ENCODE assay signal across 9 cellular contexts in the genomic region with DNA sequence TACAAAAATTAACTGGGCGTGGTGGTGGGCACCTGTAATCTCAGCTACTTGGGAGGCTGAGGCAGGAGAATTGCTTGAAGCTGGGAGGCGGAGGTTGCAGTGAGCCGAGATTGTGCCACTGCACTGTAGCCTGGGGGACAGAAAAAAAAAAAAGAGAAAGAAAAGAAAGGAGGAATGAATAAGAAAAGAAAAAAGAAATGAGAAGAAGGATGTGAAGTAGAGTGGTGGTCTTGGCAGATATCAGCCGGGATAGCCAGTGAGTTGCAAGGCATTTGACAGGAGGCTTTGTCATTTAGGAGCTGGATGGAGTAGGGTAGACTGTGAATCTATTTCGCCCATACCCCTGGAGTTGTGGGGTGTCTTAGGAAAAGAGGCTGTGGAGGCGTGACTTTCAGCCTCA. TPM values are rescaled to one million over a fixed set of nuclear protein-coding genes. Genes with fewer than 3 reads are reported as not detected.
DNase-seq lines count a peak whose midpoint lies in the region; ATAC-seq and TF ChIP-seq lines count a peak whose summit lies in the region.
"Not testable (repeated sequence)": the region's sequence is repeated elsewhere in the genome, so short reads cannot be mapped to it uniquely, and the experiment has no call there.
"Had no signal": no experiment of that assay in that cellular context is flagged by ENCODE, and none has a peak within 500 bp of the region (broad histone marks: within the 10 kb centered on the region; RNA-seq: fewer than 3 reads in every experiment).

No MANE protein-coding gene starts in this region.

- H3K4me1 Mint-ChIP-seq in CD8-positive, alpha-beta T cell (ENCODE audit: low read depth) = peaks cover 49% of the 10 kb centered on the region
- peaks cover 71% of the 10 kb centered on the region for H3K4me1 Mint-ChIP-seq in activated CD4-positive, alpha-beta memory T cell treated with anti-CD3 and anti-CD28 coated beads, Interleukin-2, amount 10 ng/mL, durations not matched to agents 7 days and 5 days
- peaks cover 58 to 61% of the 10 kb centered on the region in 2 donors for H3K4me1 Mint-ChIP-seq in effector memory CD8-positive, alpha-beta T cell (ENCODE audit: low read depth in 2 of 2)
- H3K4me1 Mint-ChIP-seq in neural crest cell = peaks cover 24% of the 10 kb centered on the region

- not testable (repeated sequence) for ATAC-seq in CD8-positive, alpha-beta T cell; PC-3; activated naive CD4-positive, alpha-beta T cell treated with anti-CD3 and anti-CD28 coated beads, Interleukin-2, amount 50 U/mL, for 72 hours; effector memory CD8-positive, alpha-beta T cell (replicated peaks)

- H3K27me3 ChIP-seq in CD8-positive, alpha-beta T cell (ENCODE audit: insufficient read depth, low read length); HL-60 (ENCODE audit: insufficient read depth, poor library complexity, severe bottlenecking); PC-3 (ENCODE audit: low read length): not testable (repeated sequence)

- H3K9ac ChIP-seq in PC-3 (ENCODE audit: low read length) = not testable (repeated sequence)

- H2AFZ ChIP-seq in PC-3 (ENCODE audit: low read length) = peak overlapping the region; percentile 46; the same call in 1 of the 2 replicates

- not testable (repeated sequence) for H3K9me3 ChIP-seq in CD8-positive, alpha-beta T cell (ENCODE audit: low read length); PC-3 (ENCODE audit: low read length)

- H3K27ac ChIP-seq in CD8-positive, alpha-beta T cell (ENCODE audit: low read depth, low read length); PC-3 (ENCODE audit: low read length): not testable (repeated sequence)
- H3K27ac ChIP-seq in HL-60 (replicated peaks) = peak overlapping the region; percentile 67

- TF ChIP-seq CTCF in CD8-positive, alpha-beta T cell (IDR thresholded peaks at IDR 0.05); HL-60 (IDR thresholded peaks at IDR 0.05; ENCODE audit: insufficient read depth, low read length); PC-3 (conservative IDR thresholded peaks at IDR 0.05; ENCODE audit: low read depth, low read length); neural crest cell (conservative IDR thresholded peaks at IDR 0.05): not testable (repeated sequence)

- not testable (repeated sequence) for DNase-seq in CD8-positive, alpha-beta T cell; HL-60 (ENCODE audit: low read depth in 1 of 2, low spot score in 1 of 2); PC-3; activated CD4-positive, alpha-beta memory T cell treated with anti-CD3 and anti-CD28 coated beads, Interleukin-2, amount 10 ng/mL, durations not matched to agents 7 days and 5 days; activated naive CD4-positive, alpha-beta T cell treated with anti-CD3 and anti-CD28 coated beads, Interleukin-2, amount 50 U/mL, for 72 hours (ENCODE audit: low spot score in 2 of 2); effector memory CD8-positive, alpha-beta T cell; neural crest cell (ENCODE audit: low read depth, low spot score)

- H3K79me2 ChIP-seq in PC-3 (ENCODE audit: low read length) = not testable (repeated sequence)

- CTCF ChIA-PET in CD8-positive, alpha-beta T cell (lab: Charles Lee) = interaction anchor here (1.1 to 1.3 kb wide), 3 partner anchors 10 to 43 kb away, joined by 3 to 4 read pairs (median 3); no protein-coding TSS in a partner anchor
- CTCF ChIA-PET in PC-3 (lab: Charles Lee) = interaction anchor here (0.9 kb wide), 1 partner anchor 62 kb away, joined by 5 read pairs; no protein-coding TSS in a partner anchor
- CTCF ChIA-PET in activated CD4-positive, alpha-beta memory T cell treated with anti-CD3 and anti-CD28 coated beads, Interleukin-2, amount 10 ng/mL, durations not matched to agents 7 days and 5 days (lab: Charles Lee) = interaction anchor here (1.1 to 1.6 kb wide), 4 partner anchors 13 to 189 kb away, joined by 3 to 12 read pairs (median 4); partner anchors contain the start of gene GPR108

- not testable (repeated sequence) for H3F3A ChIP-seq in PC-3 (ENCODE audit: low read length, unreplicated experiment)

- H3K4me3 Mint-ChIP-seq in CD8-positive, alpha-beta T cell = peak overlapping the region; percentile 50
- peak overlapping the region; percentile 66 for H3K4me3 Mint-ChIP-seq in activated CD4-positive, alpha-beta memory T cell treated with anti-CD3 and anti-CD28 coated beads, Interleukin-2, amount 10 ng/mL, durations not matched to agents 7 days and 5 days
- peak overlapping the region; percentile 63 to 79 for H3K4me3 Mint-ChIP-seq in effector memory CD8-positive, alpha-beta T cell
- not testable (repeated sequence) for H3K4me3 Mint-ChIP-seq in neural crest cell

- not testable (repeated sequence) for H3K27me3 Mint-ChIP-seq in CD8-positive, alpha-beta T cell (ENCODE audit: low read depth); activated CD4-positive, alpha-beta memory T cell treated with anti-CD3 and anti-CD28 coated beads, Interleukin-2, amount 10 ng/mL, durations not matched to agents 7 days and 5 days; effector memory CD8-positive, alpha-beta T cell; neural crest cell (ENCODE audit: low read depth)

- not testable (repeated sequence) for H3K36me3 Mint-ChIP-seq in CD8-positive, alpha-beta T cell; neural crest cell (ENCODE audit: low read depth)
- peaks cover 14% of the 10 kb centered on the region for H3K36me3 Mint-ChIP-seq in activated CD4-positive, alpha-beta memory T cell treated with anti-CD3 and anti-CD28 coated beads, Interleukin-2, amount 10 ng/mL, durations not matched to agents 7 days and 5 days (ENCODE audit: low read depth)
- H3K36me3 Mint-ChIP-seq in activated naive CD4-positive, alpha-beta T cell treated with anti-CD3 and anti-CD28 coated beads, Interleukin-2, amount 50 U/mL, for 72 hours = peaks cover 9 to 17% of the 10 kb centered on the region in 2 donors
- peaks cover 16% of the 10 kb centered on the region for H3K36me3 Mint-ChIP-seq in effector memory CD8-positive, alpha-beta T cell (ENCODE audit: insufficient read depth)

- BruUV-seq in PC-3 (replicated peaks; lab: Mats Ljungman, UMichigan) = not testable (repeated sequence)

- intact Hi-C loops in CD8-positive, alpha-beta T cell (cut with DNase I, micrococcal nuclease) = loop anchor here (2.0 to 5.0 kb wide), 2 partner anchors 42 to 62 kb away; partner anchors contain the start of gene GPR108 (in 1 of the 2)
- intact Hi-C loops in PC-3 (cut with micrococcal nuclease) = not testable (repeated sequence)

- not testable (repeated sequence) for H3K36me3 ChIP-seq in CD8-positive, alpha-beta T cell (ENCODE audit: insufficient read depth, low read length); PC-3 (ENCODE audit: low read depth, low read length)

- H4K20me1 ChIP-seq in PC-3 (ENCODE audit: low read length) = not testable (repeated sequence)

- H3K27ac Mint-ChIP-seq in CD8-positive, alpha-beta T cell = peak overlapping the region; percentile 84
- peak overlapping the region; percentile 81 for H3K27ac Mint-ChIP-seq in activated CD4-positive, alpha-beta memory T cell treated with anti-CD3 and anti-CD28 coated beads, Interleukin-2, amount 10 ng/mL, durations not matched to agents 7 days and 5 days
- peak overlapping the region; percentile 57 to 81 for H3K27ac Mint-ChIP-seq in activated naive CD4-positive, alpha-beta T cell treated with anti-CD3 and anti-CD28 coated beads, Interleukin-2, amount 50 U/mL, for 72 hours
- peak overlapping the region; percentile 67 to 92 for H3K27ac Mint-ChIP-seq in effector memory CD8-positive, alpha-beta T cell
- H3K27ac Mint-ChIP-seq in neural crest cell (ENCODE audit: unreplicated experiment) = peak overlapping the region; percentile 71

- H3K9me3 Mint-ChIP-seq in CD8-positive, alpha-beta T cell; activated CD4-positive, alpha-beta memory T cell treated with anti-CD3 and anti-CD28 coated beads, Interleukin-2, amount 10 ng/mL, durations not matched to agents 7 days and 5 days; effector memory CD8-positive, alpha-beta T cell; neural crest cell: not testable (repeated sequence)
- peaks cover 8 to 10% of the 10 kb centered on the region in 2 donors for H3K9me3 Mint-ChIP-seq in activated naive CD4-positive, alpha-beta T cell treated with anti-CD3 and anti-CD28 coated beads, Interleukin-2, amount 50 U/mL, for 72 hours

- peaks cover 33% of the 10 kb centered on the region for H3K4me1 ChIP-seq in CD8-positive, alpha-beta T cell (ENCODE audit: insufficient read depth, low read length)
- H3K4me1 ChIP-seq in PC-3 (ENCODE audit: insufficient read depth, low read length) = peaks cover 28% of the 10 kb centered on the region

- POLR2A ChIA-PET in CD8-positive, alpha-beta T cell (lab: Charles Lee) = not testable (repeated sequence)
- POLR2A ChIA-PET in PC-3 (lab: Charles Lee; ENCODE audit: unreplicated experiment) = interaction anchor here (0.6 kb wide), 1 partner anchor 598 kb away, joined by 4 read pairs; no protein-coding TSS in a partner anchor
- POLR2A ChIA-PET in activated CD4-positive, alpha-beta memory T cell treated with anti-CD3 and anti-CD28 coated beads, Interleukin-2, amount 10 ng/mL, durations not matched to agents 7 days and 5 days (lab: Charles Lee) = interaction anchor here (1.2 to 3.5 kb wide), 6 partner anchors 13 to 193 kb away, joined by 3 to 15 read pairs (median 6); partner anchors contain the start of genes DENND1C and GPR108

- not testable (repeated sequence) for H3K4me3 ChIP-seq in CD8-positive, alpha-beta T cell (ENCODE audit: low read depth, low read length); HL-60 (replicated peaks; ENCODE audit: insufficient read depth, low read length)
- H3K4me3 ChIP-seq in PC-3 (ENCODE audit: low read length) = peak overlapping the region; percentile 23; the same call in 1 of the 2 replicates

- peak overlapping the region; percentile 57 for H3K4me2 ChIP-seq in PC-3 (ENCODE audit: low read length)

- H3K9me2 ChIP-seq in PC-3 (replicated peaks; ENCODE audit: low read length) = not testable (repeated sequence)

RNA-seq across cellular contexts. Expression of gene TNFSF14, which starts 4.4 kb away (rescaled TPM):
- 1 to 10 TPM; 6.9 TPM for total RNA-seq in CD8-positive, alpha-beta T cell
- not detected in 2 replicates for total RNA-seq in PC-3 (2014; rRNA removed)
- 10 to 100 TPM; 17.3 to 18.4 TPM for total RNA-seq in activated CD4-positive, alpha-beta memory T cell treated with anti-CD3 and anti-CD28 coated beads, Interleukin-2, amount 10 ng/mL, durations not matched to agents 7 days and 5 days
- total RNA-seq in activated naive CD4-positive, alpha-beta T cell treated with anti-CD3 and anti-CD28 coated beads, Interleukin-2, amount 50 U/mL, for 72 hours = 10 to 100 TPM; 24.9 to 25.3 TPM
- total RNA-seq in neural crest cell = not detected in 2 replicates
- total RNA-seq: foreskin keratinocyte, NCI-H460 had no signal

RNA-seq across cellular contexts. Expression of gene C3, which starts 46.0 kb away (rescaled TPM):
- total RNA-seq in CD8-positive, alpha-beta T cell = not detected
- 13.3 and 16.9 TPM in 2 replicates for total RNA-seq in PC-3 (2014; rRNA removed)
- total RNA-seq in activated CD4-positive, alpha-beta memory T cell treated with anti-CD3 and anti-CD28 coated beads, Interleukin-2, amount 10 ng/mL, durations not matched to agents 7 days and 5 days = under 1 TPM; 0.28 to 0.60 TPM
- total RNA-seq in activated naive CD4-positive, alpha-beta T cell treated with anti-CD3 and anti-CD28 coated beads, Interleukin-2, amount 50 U/mL, for 72 hours = under 1 TPM; 0.54 to 0.84 TPM
- total RNA-seq in neural crest cell = 0.37 TPM in 1 of 2 replicates, not detected in the other
